9 cellular contexts compared by ENCODE assay signal in the genomic region with DNA sequence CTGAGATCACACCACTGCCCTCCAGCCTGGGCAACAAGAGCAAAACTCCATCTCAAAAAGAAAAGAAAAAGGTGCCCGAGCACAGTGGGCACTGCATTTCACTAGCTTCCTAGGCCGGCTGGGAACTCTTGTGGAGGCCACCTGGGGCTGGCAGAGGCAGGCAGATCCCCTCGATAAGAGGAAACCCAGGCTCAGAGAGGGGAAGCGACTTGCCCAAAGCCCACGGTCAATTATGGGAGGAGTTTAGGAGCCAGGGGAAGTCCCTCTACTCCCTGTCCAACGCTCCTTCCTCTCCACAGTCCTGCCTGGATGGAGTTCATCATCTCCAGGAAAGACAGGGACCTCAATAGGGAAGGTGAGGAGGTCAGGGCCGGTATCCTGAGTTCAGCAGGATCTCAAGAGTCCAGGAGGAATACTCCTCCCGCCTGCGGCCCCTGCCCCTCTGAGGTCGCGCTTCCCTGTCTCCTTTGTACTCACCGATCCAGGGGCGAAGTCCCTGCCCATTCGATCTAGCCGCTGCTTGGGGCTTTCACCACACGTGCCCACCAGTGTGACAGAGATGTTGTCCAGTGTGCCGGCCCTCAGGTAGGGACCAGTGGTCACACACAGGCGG. TPM values are rescaled to one million over a fixed set of nuclear protein-coding genes. Genes with fewer than 3 reads are reported as not detected.
DNase-seq lines count a peak whose midpoint lies in the region; ATAC-seq and TF ChIP-seq lines count a peak whose summit lies in the region.
"Had no signal": no experiment of that assay in that cellular context is flagged by ENCODE, and none has a peak within 500 bp of the region (broad histone marks: within the 10 kb centered on the region; RNA-seq: fewer than 3 reads in every experiment).

No MANE protein-coding gene starts in this region.

- CTCF ChIA-PET in activated CD4-positive, alpha-beta T cell treated with anti-CD3 and anti-CD28 coated beads for 36 hours (lab: Charles Lee) = interaction anchor here (0.6 to 7.8 kb wide), 13 partner anchors 10 to 637 kb away, joined by 3 to 108 read pairs (median 12); partner anchors contain the start of genes BORCS6 and SLC25A35
- CTCF ChIA-PET in activated B cell treated with CpG ODN at 0.5 μM for 24 hours (lab: Charles Lee) = interaction anchor here (1.7 to 5.6 kb wide), 4 partner anchors 24 to 58 kb away, joined by 4 to 37 read pairs (median 23); no protein-coding TSS in a partner anchor

- peak overlapping the region; percentile 79 for H3K4me3 ChIP-seq in iPS-11a (ENCODE audit: low read depth, low read length)

- ATAC-seq in activated CD4-positive, alpha-beta T cell treated with anti-CD3 and anti-CD28 coated beads for 36 hours = no peak
- no peak for ATAC-seq in activated B cell treated with CpG ODN at 0.5 μM for 24 hours (ENCODE audit: low read depth)

- H3K4me3 Mint-ChIP-seq in activated CD4-positive, alpha-beta T cell treated with anti-CD3 and anti-CD28 coated beads for 36 hours = peak overlapping the region; percentile 90
- H3K4me3 Mint-ChIP-seq in activated B cell treated with CpG ODN at 0.5 μM for 24 hours = peak overlapping the region; percentile 93

- H3K36me3 Mint-ChIP-seq in activated CD4-positive, alpha-beta T cell treated with anti-CD3 and anti-CD28 coated beads for 36 hours (ENCODE audit: low read depth) = peaks cover 5% of the 10 kb centered on the region
- H3K36me3 Mint-ChIP-seq in activated B cell treated with CpG ODN at 0.5 μM for 24 hours (ENCODE audit: low read depth) = peaks cover 9% of the 10 kb centered on the region

- intact Hi-C loops in activated CD4-positive, alpha-beta T cell treated with anti-CD3 and anti-CD28 coated beads for 36 hours (cut with DNase I, micrococcal nuclease) = loop anchor here in 1 of 2 experiments (5.0 kb wide), 1 partner anchor 235 kb away; no protein-coding TSS in a partner anchor
- intact Hi-C loops in activated B cell treated with CpG ODN at 0.5 μM for 24 hours (cut with micrococcal nuclease) = no loop called here

- H3K9me3 Mint-ChIP-seq in activated CD4-positive, alpha-beta T cell treated with anti-CD3 and anti-CD28 coated beads for 36 hours (ENCODE audit: low read depth) = no peaks in the 10 kb centered on the region
- H3K9me3 Mint-ChIP-seq in activated B cell treated with CpG ODN at 0.5 μM for 24 hours = no peaks in the 10 kb centered on the region

- no peak for TF ChIP-seq CTCF in activated B cell treated with CpG ODN at 0.5 μM for 24 hours (IDR thresholded peaks at IDR 0.05)

- H3K27ac Mint-ChIP-seq in activated CD4-positive, alpha-beta T cell treated with anti-CD3 and anti-CD28 coated beads for 36 hours = no peak overlapping the region
- H3K27ac Mint-ChIP-seq in activated B cell treated with CpG ODN at 0.5 μM for 24 hours = no peak overlapping the region

- POLR2A ChIA-PET in activated CD4-positive, alpha-beta T cell treated with anti-CD3 and anti-CD28 coated beads for 36 hours (lab: Charles Lee) = interaction anchor here (0.6 to 3.1 kb wide), 3 partner anchors 56 to 131 kb away, joined by 3 to 12 read pairs (median 3); partner anchors contain the start of genes CTC1 and PFAS
- POLR2A ChIA-PET in activated B cell treated with CpG ODN at 0.5 μM for 24 hours (lab: Charles Lee) = interaction anchor here (1.0 to 5.0 kb wide), 7 partner anchors 22 to 56 kb away, joined by 3 to 57 read pairs (median 5); no protein-coding TSS in a partner anchor

- H3K4me1 Mint-ChIP-seq in activated CD4-positive, alpha-beta T cell treated with anti-CD3 and anti-CD28 coated beads for 36 hours = peaks cover 32% of the 10 kb centered on the region
- peaks cover 43% of the 10 kb centered on the region for H3K4me1 Mint-ChIP-seq in activated B cell treated with CpG ODN at 0.5 μM for 24 hours

- no peak for DNase-seq in activated CD4-positive, alpha-beta T cell treated with anti-CD3 and anti-CD28 coated beads for 36 hours
- no peak for DNase-seq in activated CD4-positive, alpha-beta T cell treated with anti-CD3 and anti-CD28 coated beads for 48 hours
- no peak for DNase-seq in activated B cell treated with CpG ODN at 0.5 μM for 24 hours
- peak in 1 of 49 donors; percentile 31 for DNase-seq in substantia nigra (lab: John Stamatoyannopoulos, UW)
- no peak for DNase-seq in stimulated activated naive CD4-positive, alpha-beta T cell (lab: John Stamatoyannopoulos, UW)
- DNase-seq in Kasumi-1 (lab: John Stamatoyannopoulos, UW) = no peak
- no peak for DNase-seq in Ammon's horn (ENCODE audit: low spot score)

- H3K27ac ChIP-seq in substantia nigra (ENCODE audit: low read depth, low read length, poor library complexity, severe bottlenecking) = peak overlapping the region; percentile 67

- peaks cover 28% of the 10 kb centered on the region for H3K27me3 Mint-ChIP-seq in activated CD4-positive, alpha-beta T cell treated with anti-CD3 and anti-CD28 coated beads for 36 hours
- H3K27me3 Mint-ChIP-seq in activated B cell treated with CpG ODN at 0.5 μM for 24 hours = peaks cover 56% of the 10 kb centered on the region

RNA-seq across cellular contexts. Expression of gene ALOXE3, which starts 0.8 kb away (rescaled TPM):
- total RNA-seq in activated CD4-positive, alpha-beta T cell treated with anti-CD3 and anti-CD28 coated beads for 36 hours = under 1 TPM; 0.27 to 0.28 TPM
- not detected in 2 replicates for total RNA-seq in activated B cell treated with CpG ODN at 0.5 μM for 24 hours

RNA-seq across cellular contexts. Expression of gene HES7, which starts 6.4 kb away (rescaled TPM):
- 1 to 10 TPM; 2.4 to 3.2 TPM for total RNA-seq in activated CD4-positive, alpha-beta T cell treated with anti-CD3 and anti-CD28 coated beads for 36 hours
- total RNA-seq in activated B cell treated with CpG ODN at 0.5 μM for 24 hours = 0.12 and 0.49 TPM in 2 replicates

RNA-seq across cellular contexts. Expression of gene ALOX12B, which starts 30.0 kb away (rescaled TPM):
- total RNA-seq in activated CD4-positive, alpha-beta T cell treated with anti-CD3 and anti-CD28 coated beads for 36 hours = 1 to 10 TPM; 3.3 to 3.6 TPM
- total RNA-seq in activated B cell treated with CpG ODN at 0.5 μM for 24 hours = 1.4 and 1.5 TPM in 2 replicates
- total RNA-seq: M059J had no signal

RNA-seq across cellular contexts. Expression of gene PER1, which starts 34.7 kb away (rescaled TPM):
- 10 to 100 TPM; 46.5 to 55.9 TPM for total RNA-seq in activated CD4-positive, alpha-beta T cell treated with anti-CD3 and anti-CD28 coated beads for 36 hours
- total RNA-seq in activated B cell treated with CpG ODN at 0.5 μM for 24 hours = 40.7 and 45.0 TPM in 2 replicates

RNA-seq across cellular contexts. Expression of gene VAMP2, which starts 45.3 kb away (rescaled TPM):
- 10 to 100 TPM; 26.7 to 27.8 TPM for total RNA-seq in activated CD4-positive, alpha-beta T cell treated with anti-CD3 and anti-CD28 coated beads for 36 hours
- total RNA-seq in activated B cell treated with CpG ODN at 0.5 μM for 24 hours = 82.0 and 97.7 TPM in 2 replicates
